Comparison of ENCODE assay signal across 8 cellular contexts in the genomic region with DNA sequence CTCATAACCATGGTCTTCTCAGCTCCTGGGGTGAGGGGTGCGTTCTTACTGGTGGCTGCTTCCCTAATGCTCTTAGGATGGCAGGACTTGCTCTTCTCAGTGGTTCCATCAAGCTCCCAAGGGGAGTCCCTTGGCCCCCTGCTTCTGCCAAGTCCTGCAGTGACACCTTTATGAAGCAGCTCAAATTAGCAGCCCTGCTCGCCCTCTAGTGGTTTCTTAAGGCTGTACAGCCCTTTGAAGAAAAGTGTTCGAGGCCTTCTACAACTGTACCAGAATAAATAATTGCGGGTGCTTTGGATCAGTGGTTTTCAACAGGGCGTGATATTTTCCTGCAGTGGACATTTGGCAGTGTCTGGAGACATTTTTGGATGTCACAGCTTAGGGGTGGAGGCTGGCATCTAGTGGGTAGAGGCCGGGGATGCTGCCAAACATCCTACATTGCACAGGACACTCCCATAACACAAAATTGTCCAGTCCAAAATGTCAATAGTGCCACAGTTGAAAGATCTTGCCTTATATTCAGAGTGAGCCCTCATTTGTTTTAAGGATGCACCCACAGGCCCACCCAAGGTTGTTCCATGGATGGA.
DNase-seq lines count a peak whose midpoint lies in the region; ATAC-seq and TF ChIP-seq lines count a peak whose summit lies in the region.

No MANE protein-coding gene starts in this region.

- H3K4me1 ChIP-seq in foreskin keratinocyte = no peaks in the 10 kb centered on the region

- H3K27me3 ChIP-seq in H7 (ENCODE audit: control insufficient read depth, insufficient read depth, low read length) (no peaks in the 10 kb centered on the region), foreskin keratinocyte (no peaks in the 10 kb centered on the region)

- DNase-seq in NCI-H510A treated with DMSO at 0.1 percent for 48 hours (lab: John Stamatoyannopoulos, UW) (peak; percentile 9), NCI-H510A (lab: John Stamatoyannopoulos, UW) (no peak), H7 (peak; percentile 51), NCI-H345 (lab: John Stamatoyannopoulos, UW) (peak; percentile 44), activated T-cell treated with anti-CD3 and anti-CD28 coated beads for 1 hour (ENCODE audit: low read depth) (peak; percentile 9), foreskin keratinocyte (no peak), NCI-H226 (no peak)
- peak in 3 of 4 experiments; percentile 2 to 13 (median 2) for DNase-seq in stimulated activated CD4-positive, alpha-beta T cell treated with anti-CD3 and anti-CD28 coated beads, Interleukin-1b, Interleukin-23, amount 100 ng/mL, for 24 hours (ENCODE audit: low read depth in 4 of 4, low spot score in 1 of 4)

- no peaks in the 10 kb centered on the region for H3K36me3 ChIP-seq in H7 (replicated peaks; ENCODE audit: control insufficient read depth, insufficient read depth, low read length)

- TF ChIP-seq CTCF in foreskin keratinocyte (conservative IDR thresholded peaks at IDR 0.05) = peak; percentile 60

- no peak overlapping the region for H3K27ac ChIP-seq in foreskin keratinocyte

- H3K4me3 ChIP-seq in H7 (ENCODE audit: insufficient read depth, low read depth, low read length) = no peak overlapping the region

- ATAC-seq in foreskin keratinocyte = peak; percentile 46

Comparison
In these comparisons a context has a peak if more than half of its experiments do, and no peak if none do; other contexts are left out.
1. DNase-seq: peak in NCI-H510A treated with DMSO at 0.1 percent for 48 hours (single experiment), H7 (single experiment), NCI-H345 (single experiment), activated T-cell treated with anti-CD3 and anti-CD28 coated beads for 1 hour (single experiment) and stimulated activated CD4-positive, alpha-beta T cell treated with anti-CD3 and anti-CD28 coated beads, Interleukin-1b, Interleukin-23, amount 100 ng/mL, for 24 hours (3 of 4); none in NCI-H510A (single experiment), foreskin keratinocyte (0 of 2) and NCI-H226 (single experiment).